ENCODE assay signal across 8 cellular contexts in the genomic region with DNA sequence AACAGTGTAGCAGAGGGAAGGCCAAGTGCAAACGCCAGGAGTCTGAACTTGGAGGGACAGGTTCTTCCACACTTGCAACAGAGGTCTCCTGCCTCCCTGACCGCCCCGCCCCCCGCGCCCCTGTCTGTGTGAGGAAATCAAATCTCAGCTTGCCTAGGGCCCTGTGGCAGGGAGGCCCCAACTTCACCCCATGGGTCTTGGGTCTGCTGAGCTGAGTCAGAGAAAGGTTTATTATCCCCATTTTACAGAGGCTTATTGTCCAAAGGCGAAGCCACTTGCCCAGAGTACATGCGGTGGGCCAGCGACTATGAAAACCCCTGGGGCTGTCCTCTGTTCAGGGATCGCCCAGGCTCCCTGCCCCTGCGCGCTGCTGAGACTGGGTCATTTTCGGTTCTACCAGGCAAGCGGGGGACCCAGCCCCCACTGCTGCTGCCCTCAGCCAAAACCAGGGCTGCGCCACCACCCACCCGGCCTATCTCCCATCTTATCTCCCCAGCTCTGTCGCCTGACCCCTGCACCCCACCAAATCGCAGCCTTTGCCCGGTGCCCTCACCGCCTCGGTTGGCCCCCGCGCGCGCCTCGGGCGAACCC. TPM values are rescaled to one million over a fixed set of nuclear protein-coding genes. Genes with fewer than 3 reads are reported as not detected.
A peak's percentile ranks its signal among the peaks of the same experiment; 100 is the strongest.
DNase-seq lines count a peak whose midpoint lies in the region; ATAC-seq and TF ChIP-seq lines count a peak whose summit lies in the region.

No MANE protein-coding gene starts in this region.

- ATAC-seq in GM19351 (IDR thresholded peaks at IDR 0.05; ENCODE audit: unreplicated experiment) = no peak
- ATAC-seq in HG03571 (IDR thresholded peaks at IDR 0.05; ENCODE audit: unreplicated experiment) = no peak

- DNase-seq in DMS53 (lab: John Stamatoyannopoulos, UW) = peak; percentile 61
- DNase-seq in DMS53 treated with DMSO at 0.1 percent for 48 hours (lab: John Stamatoyannopoulos, UW; ENCODE audit: unreplicated experiment) = no peak
- no peak for DNase-seq in suprapubic skin (ENCODE audit: low spot score in 2 of 2)
- no peak for DNase-seq in GF-D8 (lab: John Stamatoyannopoulos, UW)

- H3K4me3 ChIP-seq in suprapubic skin = peak overlapping the region; percentile 77

- no peak for TF ChIP-seq CTCF in suprapubic skin (IDR thresholded peaks at IDR 0.05)

- H3K27ac ChIP-seq in angular gyrus (ENCODE audit: low read depth, low read length) = peak overlapping the region; percentile 94
- H3K27ac ChIP-seq in layer of hippocampus (ENCODE audit: low read depth, low read length) = peak overlapping the region; percentile 92
- peak overlapping the region; percentile 89 for H3K27ac ChIP-seq in suprapubic skin

- no peaks in the 10 kb centered on the region for H3K9me3 ChIP-seq in suprapubic skin

- no peaks in the 10 kb centered on the region for H3K27me3 ChIP-seq in layer of hippocampus (ENCODE audit: control insufficient read depth, insufficient read depth, low read length)
- peaks cover 5% of the 10 kb centered on the region for H3K27me3 ChIP-seq in suprapubic skin

- peaks cover 32% of the 10 kb centered on the region for H3K4me1 ChIP-seq in suprapubic skin

- no peak for TF ChIP-seq EP300 in suprapubic skin (IDR thresholded peaks at IDR 0.05)

- no peak for TF ChIP-seq POLR2A in suprapubic skin (IDR thresholded peaks at IDR 0.05)

- no peaks in the 10 kb centered on the region for H3K36me3 ChIP-seq in suprapubic skin

- 39% methylated on average over 6 of the region's 26 CpGs for WGBS in suprapubic skin

RNA-seq across cellular contexts. Expression of gene CERS4, which starts 1.0 kb away (rescaled TPM):
- total RNA-seq in suprapubic skin = 100 to 1,000 TPM in 3 of 4 donors, 10 to 100 TPM in 1; 84.6 to 132 (median 118) TPM

RNA-seq across cellular contexts. Expression of gene FBN3, which starts 58.8 kb away (rescaled TPM):
- under 1 TPM in 2 of 4 donors, not detected in 2; 0.05 to 0.17 TPM for total RNA-seq in suprapubic skin
